Comparison of ENCODE assay signal across 9 cellular contexts in genomic region chr6:149060985-149061760, GRCh38.
DNase-seq lines count a peak whose midpoint lies in the region; ATAC-seq, FAIRE-seq and TF ChIP-seq lines count a peak whose summit lies in the region.
"Had no signal": no experiment of that assay in that cellular context is flagged by ENCODE, and none has a peak within 500 bp of the region (broad histone marks: within the 10 kb centered on the region; RNA-seq: fewer than 3 reads in every experiment).

No MANE protein-coding gene starts in this region.

- no peak for DNase-seq in CD4-positive, alpha-beta T cell
- peak; percentile 47 for DNase-seq in SW480 (ENCODE audit: low spot score)
- DNase-seq in keratinocyte (ENCODE audit: low read depth, low spot score) = no peak
- no peak for DNase-seq in ovary
- DNase-seq in stimulated activated naive CD4-positive, alpha-beta T cell (lab: John Stamatoyannopoulos, UW) = no peak
- no peak for DNase-seq in activated CD8-positive, alpha-beta memory T cell treated with anti-CD3 and anti-CD28 coated beads for 24 hours
- DNase-seq: RPMI8226 had no signal

- no peaks in the 10 kb centered on the region for H3K9me1 ChIP-seq in keratinocyte (ENCODE audit: control insufficient read depth, extremely low read depth, insufficient read depth, low read length)

- H3K4me1 ChIP-seq in Loucy (ENCODE audit: insufficient read depth, low read length, poor library complexity, severe bottlenecking) (peaks cover 95% of the 10 kb centered on the region), keratinocyte (ENCODE audit: control insufficient read depth, extremely low read depth, insufficient read depth, low read length) (no peaks in the 10 kb centered on the region), ovary (ENCODE audit: insufficient read depth) (peaks cover 4% of the 10 kb centered on the region)

- H3K9me3 Mint-ChIP-seq in CD4-positive, alpha-beta T cell = no peaks in the 10 kb centered on the region

- H3K9me3 ChIP-seq in CD4-positive, alpha-beta T cell (ENCODE audit: control insufficient read depth, low read length) = no peaks in the 10 kb centered on the region
- no peaks in the 10 kb centered on the region for H3K9me3 ChIP-seq in Loucy (ENCODE audit: insufficient read depth, low read depth, low read length)
- H3K9me3 ChIP-seq in keratinocyte (ENCODE audit: control insufficient read depth, low read depth, low read length) = no peaks in the 10 kb centered on the region
- no peaks in the 10 kb centered on the region for H3K9me3 ChIP-seq in ovary

- POLR2A ChIA-PET in CD4-positive, alpha-beta T cell (lab: Charles Lee) = interaction anchor here (0.8 to 1.6 kb wide), 3 partner anchors 16 to 17 kb away, joined by 3 to 7 read pairs (median 3); no protein-coding TSS in a partner anchor

- H3K36me3 Mint-ChIP-seq in CD4-positive, alpha-beta T cell (ENCODE audit: low read depth) = no peaks in the 10 kb centered on the region

- peaks cover 46% of the 10 kb centered on the region for H3K4me1 Mint-ChIP-seq in CD4-positive, alpha-beta T cell (ENCODE audit: low read depth)

- H3K36me3 ChIP-seq in Loucy (ENCODE audit: insufficient read depth, low read length) = no peaks in the 10 kb centered on the region
- H3K36me3 ChIP-seq in keratinocyte (ENCODE audit: control insufficient read depth in 2 of 2, extremely low read depth in 1 of 2, insufficient read depth in 2 of 2, low read length in 2 of 2) = no peaks in the 10 kb centered on the region
- H3K36me3 ChIP-seq in ovary = no peaks in the 10 kb centered on the region

- no peak for ATAC-seq in CD4-positive, alpha-beta T cell (ENCODE audit: poor library complexity)
- ATAC-seq in GM21515 (IDR thresholded peaks at IDR 0.05; ENCODE audit: unreplicated experiment) = no peak

- H3K4me3 ChIP-seq in Loucy (ENCODE audit: low read length, poor library complexity, severe bottlenecking) (peak overlapping the region; percentile 64), keratinocyte (ENCODE audit: control insufficient read depth in 2 of 3, extremely low read depth in 1 of 3, insufficient read depth in 2 of 3, low read depth in 1 of 3, low read length in 3 of 3) (no peak overlapping the region), ovary (no peak overlapping the region)

- CTCF ChIA-PET in CD4-positive, alpha-beta T cell (lab: Charles Lee) = interaction anchor here (0.9 kb wide), 1 partner anchor 16 kb away, joined by 3 read pairs; no protein-coding TSS in a partner anchor

- dilution Hi-C loops in keratinocyte (cut with MboI; ENCODE audit: extremely low pct_ligation_motif_present, low sequenced_read_pairs) = no loop called here

- H3K4me2 ChIP-seq in Loucy (ENCODE audit: low read depth, low read length, poor library complexity, severe bottlenecking) = peak overlapping the region; percentile 80
- peak overlapping the region; percentile 19 for H3K4me2 ChIP-seq in keratinocyte (ENCODE audit: control insufficient read depth, extremely low read depth, insufficient read depth, low read depth, low read length)

- intact Hi-C loops in CD4-positive, alpha-beta T cell (cut with DNase I, micrococcal nuclease) = no loop called here
- intact Hi-C loops in ovary (cut with DNase I) = no loop called here

- H2AFZ ChIP-seq in Loucy (ENCODE audit: low read length) = no peak overlapping the region
- no peak overlapping the region for H2AFZ ChIP-seq in keratinocyte (ENCODE audit: control insufficient read depth, low read length)

- WGBS in ovary, 3 donors = 42 to 63% (median 59%) methylated on average over 12 of the region's 12 CpGs

- peaks cover 5% of the 10 kb centered on the region for H3F3A ChIP-seq in Loucy (ENCODE audit: low read depth)

- H3K4me3 Mint-ChIP-seq in CD4-positive, alpha-beta T cell = no peak overlapping the region

- no peaks in the 10 kb centered on the region for H3K9me2 ChIP-seq in Loucy (replicated peaks; ENCODE audit: low read depth, low read length)

- H3K27ac ChIP-seq in CD4-positive, alpha-beta T cell (ENCODE audit: low read depth, low read length) = no peak overlapping the region
- H3K27ac ChIP-seq in keratinocyte (ENCODE audit: control insufficient read depth, insufficient read depth, low read length) = no peak overlapping the region
- H3K27ac ChIP-seq in ovary = no peak overlapping the region

- TF ChIP-seq EP300 in ovary (IDR thresholded peaks at IDR 0.05) = no peak

- H3K27me3 Mint-ChIP-seq in CD4-positive, alpha-beta T cell = no peaks in the 10 kb centered on the region

- H4K20me1 ChIP-seq in Loucy (ENCODE audit: insufficient read depth, low read length, poor library complexity, severe bottlenecking) (no peaks in the 10 kb centered on the region), keratinocyte (ENCODE audit: control insufficient read depth, extremely low read depth, insufficient read depth, low read length) (no peaks in the 10 kb centered on the region)

- no peaks in the 10 kb centered on the region for H3K27me3 ChIP-seq in CD4-positive, alpha-beta T cell (ENCODE audit: control insufficient read depth, insufficient read depth, low read length)
- H3K27me3 ChIP-seq in Loucy (ENCODE audit: insufficient read depth, low read length, poor library complexity, severe bottlenecking) = no peaks in the 10 kb centered on the region
- no peaks in the 10 kb centered on the region for H3K27me3 ChIP-seq in keratinocyte (ENCODE audit: control insufficient read depth, extremely low read depth, insufficient read depth, low read length)
- no peaks in the 10 kb centered on the region for H3K27me3 ChIP-seq in ovary

- H3K9ac ChIP-seq in Loucy (ENCODE audit: low read depth, low read length, poor library complexity, severe bottlenecking) = peak overlapping the region; percentile 64
- H3K9ac ChIP-seq in keratinocyte (ENCODE audit: control insufficient read depth, extremely low read depth, insufficient read depth, low read length) = no peak overlapping the region

- H3K27ac Mint-ChIP-seq in CD4-positive, alpha-beta T cell = peak overlapping the region; percentile 74

- no peak for FAIRE-seq in keratinocyte (lab: Jason Lieb, UNC)

- no peak for TF ChIP-seq CTCF in CD4-positive, alpha-beta T cell (IDR thresholded peaks at IDR 0.05)
- TF ChIP-seq CTCF in Loucy (conservative IDR thresholded peaks at IDR 0.05; ENCODE audit: low read length) (no peak), keratinocyte (optimal IDR thresholded peaks at IDR 0.05 in 1 of 3, IDR thresholded peaks at IDR 0.05 in 1 of 3, conservative IDR thresholded peaks at IDR 0.05 in 1 of 3; ENCODE audit: extremely low read depth in 1 of 3, insufficient read depth in 2 of 3, low read length in 3 of 3) (no peak), ovary (IDR thresholded peaks at IDR 0.05) (no peak)

- no peak for TF ChIP-seq POLR2A in ovary (IDR thresholded peaks at IDR 0.05)

- H3K79me2 ChIP-seq in Loucy (ENCODE audit: insufficient read depth, low read length) (no peaks in the 10 kb centered on the region), keratinocyte (ENCODE audit: control insufficient read depth, insufficient read depth, low read length) (no peaks in the 10 kb centered on the region)
